ENCODE assay signal across 8 cellular contexts in genomic region chr20:63942250-63943006, GRCh38. TPM values are rescaled to one million over a fixed set of nuclear protein-coding genes. Genes with fewer than 3 reads are reported as not detected.
DNase-seq lines count a peak whose midpoint lies in the region; ATAC-seq and TF ChIP-seq lines count a peak whose summit lies in the region.

No MANE protein-coding gene starts in this region.

- H3K27me3 Mint-ChIP-seq in Caco-2 (ENCODE audit: insufficient read depth, unreplicated experiment): no peaks in the 10 kb centered on the region
- no peaks in the 10 kb centered on the region for H3K27me3 Mint-ChIP-seq in activated naive CD4-positive, alpha-beta T cell treated with anti-CD3 and anti-CD28 coated beads, Interleukin-2, amount 50 U/mL, for 24 hours

- no peak for TF ChIP-seq CTCF in Caco-2 (IDR thresholded peaks at IDR 0.05; ENCODE audit: insufficient read depth in 1 of 2, low read depth in 1 of 2, low read length in 1 of 2, severe bottlenecking in 1 of 2, unreplicated experiment in 1 of 2)

- peak overlapping the region; percentile 45 for H3K4me3 Mint-ChIP-seq in Caco-2 (ENCODE audit: unreplicated experiment)
- peak overlapping the region; percentile 24 for H3K4me3 Mint-ChIP-seq in activated naive CD4-positive, alpha-beta T cell treated with anti-CD3 and anti-CD28 coated beads, Interleukin-2, amount 50 U/mL, for 24 hours

- H3K4me3 ChIP-seq in Caco-2 (ENCODE audit: low read depth, low read length): no peak overlapping the region

- intact Hi-C loops in Caco-2 (cut with micrococcal nuclease; ENCODE audit: unreplicated experiment): no loop called here

- H3K27me3 ChIP-seq in Caco-2 (replicated peaks; ENCODE audit: control insufficient read depth, insufficient read depth, low read length): no peaks in the 10 kb centered on the region

- peaks cover 94% of the 10 kb centered on the region for H3K36me3 Mint-ChIP-seq in Caco-2 (ENCODE audit: insufficient read depth, unreplicated experiment)
- no peaks in the 10 kb centered on the region for H3K36me3 Mint-ChIP-seq in activated naive CD4-positive, alpha-beta T cell treated with anti-CD3 and anti-CD28 coated beads, Interleukin-2, amount 50 U/mL, for 24 hours

- no peak for ATAC-seq in HG03521 (IDR thresholded peaks at IDR 0.05; ENCODE audit: unreplicated experiment)

- peak overlapping the region; percentile 79 for H3K27ac Mint-ChIP-seq in Caco-2 (ENCODE audit: unreplicated experiment)
- peak overlapping the region; percentile 79 for H3K27ac Mint-ChIP-seq in activated naive CD4-positive, alpha-beta T cell treated with anti-CD3 and anti-CD28 coated beads, Interleukin-2, amount 50 U/mL, for 24 hours

- POLR2A ChIA-PET in Caco-2 (lab: Charles Lee): no interaction called here

- H3K4me1 ChIP-seq in Caco-2: no peaks in the 10 kb centered on the region

- H3K4me1 Mint-ChIP-seq in Caco-2 (ENCODE audit: low read depth, unreplicated experiment): peaks cover 15% of the 10 kb centered on the region
- H3K4me1 Mint-ChIP-seq in activated naive CD4-positive, alpha-beta T cell treated with anti-CD3 and anti-CD28 coated beads, Interleukin-2, amount 50 U/mL, for 24 hours: peaks cover 14% of the 10 kb centered on the region

- DNase-seq in Caco-2 (peak; percentile 65 to 79), Kasumi-1 (lab: John Stamatoyannopoulos, UW) (peak; percentile 52 to 57), iris pigment epithelial cell (ENCODE audit: low read depth) (peak; percentile 56), ureter (ENCODE audit: low spot score) (peak; percentile 57), NCI-H1694 (lab: John Stamatoyannopoulos, UW) (no peak), midbrain (lab: John Stamatoyannopoulos, UW) (no peak)

- no TSS peak for BruUV-seq in Caco-2 (replicated peaks; lab: Mats Ljungman, UMichigan)

- H3K9me3 ChIP-seq in Caco-2: 0 out of 2 replicates have a peak, but pooled peaks cover 4% of the 10 kb centered on the region

- H3K36me3 ChIP-seq in Caco-2 (ENCODE audit: control insufficient read depth, insufficient read depth, low read length): peaks cover 27% of the 10 kb centered on the region

- CTCF ChIA-PET in Caco-2 (lab: Charles Lee): interaction anchor here (0.7 kb wide), 1 partner anchor 38 kb away, joined by 3 read pairs; no protein-coding TSS in a partner anchor

- H3K9me3 Mint-ChIP-seq in Caco-2 (ENCODE audit: unreplicated experiment): no peaks in the 10 kb centered on the region
- no peaks in the 10 kb centered on the region for H3K9me3 Mint-ChIP-seq in activated naive CD4-positive, alpha-beta T cell treated with anti-CD3 and anti-CD28 coated beads, Interleukin-2, amount 50 U/mL, for 24 hours

RNA-seq across cellular contexts. Expression of gene UCKL1, which starts 13.8 kb away (rescaled TPM):
- total RNA-seq in Caco-2 (2022): 101 and 113 TPM in 2 replicates
- total RNA-seq in ureter: 47.6 TPM

RNA-seq across cellular contexts. Expression of gene ZNF512B, which starts 27.3 kb away (rescaled TPM):
- total RNA-seq in Caco-2 (2022) (40.0 and 47.9 TPM in 2 replicates), ureter (31.2 TPM)

RNA-seq across cellular contexts. Expression of gene SAMD10, which starts 37.0 kb away (rescaled TPM):
- total RNA-seq in Caco-2 (2022): 13.4 and 13.6 TPM in 2 replicates
- 17.4 TPM for total RNA-seq in ureter

RNA-seq across cellular contexts. Expression of gene PRPF6, which starts 38.5 kb away (rescaled TPM):
- 176 and 181 TPM in 2 replicates for total RNA-seq in Caco-2 (2022)
- 75.0 TPM for total RNA-seq in ureter

RNA-seq across cellular contexts. Expression of gene DNAJC5, which starts 47.5 kb away (rescaled TPM):
- total RNA-seq in Caco-2 (2022): 117 and 124 TPM in 2 replicates
- total RNA-seq in ureter: 52.4 TPM

Comparison
In these comparisons a context has a peak if more than half of its experiments do, and no peak if none do; other contexts are left out.
1. DNase-seq: peak in Caco-2 (2 of 2), Kasumi-1 (2 of 2), iris pigment epithelial cell (single experiment) and ureter (single experiment); none in NCI-H1694 (single experiment) and midbrain (single experiment).